Comparison of ENCODE assay signal across 20 cellular contexts in genomic region chr1:53078333-53079101, GRCh38. TPM values are rescaled to one million over a fixed set of nuclear protein-coding genes. Genes with fewer than 3 reads are reported as not detected.
A peak's percentile ranks its signal among the peaks of the same experiment; 100 is the strongest.
DNase-seq lines count a peak whose midpoint lies in the region; ATAC-seq and TF ChIP-seq lines count a peak whose summit lies in the region.
"Had no signal": no experiment of that assay in that cellular context is flagged by ENCODE, and none has a peak within 500 bp of the region (broad histone marks: within the 10 kb centered on the region; RNA-seq: fewer than 3 reads in every experiment).

No MANE protein-coding gene starts in this region.

- H2BK120ac ChIP-seq in neuronal stem cell (ENCODE audit: low read depth, low read length) = no peak overlapping the region

- H3K18ac ChIP-seq in neuronal stem cell (ENCODE audit: low read length) = peak overlapping the region; percentile 61

- H3K4me2 ChIP-seq in neuronal stem cell (ENCODE audit: insufficient read depth, low read length, poor library complexity, severe bottlenecking) = no peak overlapping the region

- H3K4me3 ChIP-seq in right atrium auricular region (no peak overlapping the region), neuronal stem cell (ENCODE audit: low read length in 2 of 2) (peak overlapping the region in 1 of 2 donors; percentile 16)
- H3K4me3 ChIP-seq: GM23248 had no signal

- H3K4me1 ChIP-seq in right atrium auricular region (no peaks in the 10 kb centered on the region), neuronal stem cell (ENCODE audit: control insufficient read depth in 2 of 2, insufficient read depth in 1 of 2, low read depth in 1 of 2, low read length in 2 of 2) (peaks cover 9 to 36% of the 10 kb centered on the region in 2 donors)

- intact Hi-C loops in Right ventricle myocardium superior (cut with DNase I) = no loop called here
- intact Hi-C loops in left ventricle myocardium superior (cut with micrococcal nuclease) = no loop called here
- intact Hi-C loops in head of caudate nucleus (cut with DNase I) = no loop called here

- H3K9me3 ChIP-seq in right atrium auricular region (no peaks in the 10 kb centered on the region), neuronal stem cell (replicated peaks in 1 of 2; ENCODE audit: control insufficient read depth in 2 of 2, insufficient read depth in 1 of 2, low read depth in 1 of 2, low read length in 2 of 2) (no peaks in the 10 kb centered on the region)

- H3K27ac ChIP-seq in right atrium auricular region (no peak overlapping the region), neuronal stem cell (replicated peaks; ENCODE audit: low read length) (no peak overlapping the region)
- H3K27ac ChIP-seq: GM23248 had no signal

- peak overlapping the region; percentile 80 for H2BK5ac ChIP-seq in neuronal stem cell (ENCODE audit: low read length)

- WGBS in neuronal stem cell (ENCODE audit: extremely low coverage in 2 of 2, insufficient read length in 2 of 2, insufficient replicate concordance in 1 of 2), 2 donors = no CpG with 5 or more reads among the region's 46 CpGs

- H3K27me3 ChIP-seq in right atrium auricular region (no peaks in the 10 kb centered on the region), neuronal stem cell (ENCODE audit: control insufficient read depth in 3 of 3, insufficient read depth in 3 of 3, low read depth in 1 of 3, low read length in 3 of 3) (peaks cover 0 to 23% (median 0%) of the 10 kb centered on the region in 3 experiments)

- peaks cover 21% of the 10 kb centered on the region for H3K36me3 ChIP-seq in right atrium auricular region
- no peaks in the 10 kb centered on the region for H3K36me3 ChIP-seq in neuronal stem cell (replicated peaks in 1 of 2; ENCODE audit: control insufficient read depth in 2 of 2, insufficient read depth in 2 of 2, low read length in 2 of 2)

- H3K79me1 ChIP-seq in neuronal stem cell (ENCODE audit: low read depth, low read length) = no peaks in the 10 kb centered on the region

- H3K23ac ChIP-seq in neuronal stem cell (ENCODE audit: low read depth, low read length, poor library complexity) = peak overlapping the region; percentile 77

- TF ChIP-seq CTCF in right atrium auricular region (IDR thresholded peaks at IDR 0.05) = no peak

- H4K8ac ChIP-seq in neuronal stem cell (ENCODE audit: low read depth, low read length) = peak overlapping the region; percentile 79

- H2AK5ac ChIP-seq in neuronal stem cell (ENCODE audit: low read depth, low read length) = peak overlapping the region; percentile 48

- peak overlapping the region; percentile 79 for H3K14ac ChIP-seq in neuronal stem cell (ENCODE audit: low read length)

- peak; percentile 40 for DNase-seq in Right ventricle myocardium superior
- DNase-seq in right atrium auricular region (ENCODE audit: low spot score) = no peak
- peak; percentile 23 for DNase-seq in left ventricle myocardium superior
- DNase-seq in neuronal stem cell (ENCODE audit: low spot score) = no peak
- DNase-seq in head of caudate nucleus = no peak
- DNase-seq in effector CD4-positive, alpha-beta T cell = no peak
- DNase-seq: 8988T, DND-41, GM23248, KG1, MV-4-11, NCI-H1694 treated with DMSO at 0.1 percent for 48 hours, NCI-H2107, NCI-H2227 treated with DMSO at 0.1 percent for 48 hours, NCI-H524, NCI-H82 had no signal

- H2BK12ac ChIP-seq in neuronal stem cell (ENCODE audit: low read length) = no peak overlapping the region

- H2AFZ ChIP-seq in neuronal stem cell (ENCODE audit: low read length) = no peak overlapping the region
- H2AFZ ChIP-seq: GM23248 had no signal

- no peak for ATAC-seq in Right ventricle myocardium superior (ENCODE audit: poor library complexity)
- no peak for ATAC-seq in left ventricle myocardium superior
- ATAC-seq in GM21381 (IDR thresholded peaks at IDR 0.05; ENCODE audit: unreplicated experiment) = no peak
- no peak for ATAC-seq in GM18498 (IDR thresholded peaks at IDR 0.05; ENCODE audit: unreplicated experiment)

- peak overlapping the region; percentile 51 for H2BK15ac ChIP-seq in neuronal stem cell (ENCODE audit: low read length)

- H3K4ac ChIP-seq in neuronal stem cell (ENCODE audit: low read length) = peak overlapping the region; percentile 58

- peak overlapping the region; percentile 53 for H3K9ac ChIP-seq in neuronal stem cell (ENCODE audit: low read depth, low read length, poor library complexity)
- H3K9ac ChIP-seq: GM23248 had no signal

- H4K91ac ChIP-seq in neuronal stem cell (ENCODE audit: low read depth, low read length, poor library complexity) = no peak overlapping the region

RNA-seq across cellular contexts. Expression of gene PODN, which starts 16.5 kb away (rescaled TPM):
- total RNA-seq in Right ventricle myocardium superior = 30.1 TPM
- 10 to 100 TPM; 44.1 to 47.2 TPM for total RNA-seq in right atrium auricular region
- total RNA-seq in left ventricle myocardium superior = 19.4 TPM
- polyA plus RNA-seq in neuronal stem cell (2013, experiment 1 of 2) = 0.20 TPM
- polyA plus RNA-seq in neuronal stem cell (2013, experiment 2 of 2) = 0.19 TPM
- total RNA-seq: G401 had no signal
- polyA plus RNA-seq: CD14-positive monocyte had no signal

Comparison
In these comparisons a context has a peak if more than half of its experiments do, and no peak if none do; other contexts are left out.
1. DNase-seq: peak in Right ventricle myocardium superior (single experiment) and left ventricle myocardium superior (single experiment); none in right atrium auricular region (single experiment), neuronal stem cell (single experiment), head of caudate nucleus (0 of 42) and effector CD4-positive, alpha-beta T cell (single experiment).